In genomic region chr2:43484323-43484930, GRCh38 we compare ENCODE assay signal across 1 cellular context.
TF ChIP-seq lines count a peak whose summit lies in the region.

No MANE protein-coding gene starts in this region.

TF ChIP-seq in K562, 482 proteins besides CTCF, POLR2A, EP300 and RAD21 (continued from another document):
- TF ChIP-seq ZBTB40 (IDR thresholded peaks at IDR 0.05) (peak; percentile 70; the same call in 1 of the 2 replicates), ZBTB40 (CRISPR knock-in tag; IDR thresholded peaks at IDR 0.05) (no peak), BRD9 (IDR thresholded peaks at IDR 0.05; ENCODE audit: low read depth, partially characterized antibody) (peak; percentile 11), THRAP3 (IDR thresholded peaks at IDR 0.05; ENCODE audit: borderline replicate concordance) (no peak), ZNF830 (CRISPR knock-in tag; IDR thresholded peaks at IDR 0.05) (no peak), TOE1 (IDR thresholded peaks at IDR 0.05; ENCODE audit: borderline replicate concordance) (0 out of 2 replicates have a peak, but pooled peaks have one; percentile 5), TOE1 (CRISPR knock-in tag; IDR thresholded peaks at IDR 0.05; ENCODE audit: borderline replicate concordance, low read depth) (no peak), MTA2 (IDR thresholded peaks at IDR 0.05; ENCODE audit: low read depth) (no peak), MEF2A (IDR thresholded peaks at IDR 0.05; ENCODE audit: control insufficient read depth, low read depth, low read length) (no peak), BCOR (IDR thresholded peaks at IDR 0.05) (no peak), ZNF134 (CRISPR knock-in tag; conservative IDR thresholded peaks at IDR 0.05) (no peak), ZNF232 (CRISPR knock-in tag; IDR thresholded peaks at IDR 0.05) (no peak), POLR2G (IDR thresholded peaks at IDR 0.05; ENCODE audit: low read depth, low read length) (no peak), ZNF507 (tag; conservative IDR thresholded peaks at IDR 0.05) (no peak), ZFP91 (CRISPR knock-in tag; IDR thresholded peaks at IDR 0.05) (no peak), CAMTA2 (CRISPR knock-in tag; conservative IDR thresholded peaks at IDR 0.05) (no peak), POLR2H (tag; IDR thresholded peaks at IDR 0.05; ENCODE audit: low read depth) (0 out of 2 replicates have a peak, but pooled peaks have one; percentile 26), CSDE1 (IDR thresholded peaks at IDR 0.05) (no peak), SOX6 (IDR thresholded peaks at IDR 0.05) (no peak), ZNF696 (CRISPR knock-in tag; conservative IDR thresholded peaks at IDR 0.05) (no peak), ZNF197 (CRISPR knock-in tag; IDR thresholded peaks at IDR 0.05; ENCODE audit: low read depth) (no peak), ID3 (CRISPR knock-in tag; IDR thresholded peaks at IDR 0.05) (no peak), ID3 (tag; IDR thresholded peaks at IDR 0.05) (no peak), DNMT1 (IDR thresholded peaks at IDR 0.05) (no peak), SLC30A9 (CRISPR knock-in tag; IDR thresholded peaks at IDR 0.05) (no peak), XRCC3 (IDR thresholded peaks at IDR 0.05) (no peak), ZNF785 (CRISPR knock-in tag; IDR thresholded peaks at IDR 0.05) (no peak), SRF (CRISPR knock-in tag; IDR thresholded peaks at IDR 0.05) (no peak), SMARCB1 (IDR thresholded peaks at IDR 0.05; ENCODE audit: insufficient read length, low read depth) (no peak), ZNF324 (CRISPR knock-in tag; IDR thresholded peaks at IDR 0.05) (no peak), ZNF445 (CRISPR knock-in tag; IDR thresholded peaks at IDR 0.05; ENCODE audit: low read depth) (no peak), SFPQ (IDR thresholded peaks at IDR 0.05; ENCODE audit: low read depth, low read length) (no peak), NFXL1 (CRISPR knock-in tag; IDR thresholded peaks at IDR 0.05) (no peak), CREB3L1 (IDR thresholded peaks at IDR 0.05; ENCODE audit: borderline replicate concordance, low read depth) (no peak), SMC3 (conservative IDR thresholded peaks at IDR 0.05; ENCODE audit: insufficient read depth, low read depth, low read length) (peak; percentile 70), ZNF124 (CRISPR knock-in tag; IDR thresholded peaks at IDR 0.05) (no peak), CCAR2 (IDR thresholded peaks at IDR 0.05; ENCODE audit: low read depth, low read length) (no peak), ZFP1 (CRISPR knock-in tag; IDR thresholded peaks at IDR 0.05) (no peak)
- TF ChIP-seq, protein P1, sequence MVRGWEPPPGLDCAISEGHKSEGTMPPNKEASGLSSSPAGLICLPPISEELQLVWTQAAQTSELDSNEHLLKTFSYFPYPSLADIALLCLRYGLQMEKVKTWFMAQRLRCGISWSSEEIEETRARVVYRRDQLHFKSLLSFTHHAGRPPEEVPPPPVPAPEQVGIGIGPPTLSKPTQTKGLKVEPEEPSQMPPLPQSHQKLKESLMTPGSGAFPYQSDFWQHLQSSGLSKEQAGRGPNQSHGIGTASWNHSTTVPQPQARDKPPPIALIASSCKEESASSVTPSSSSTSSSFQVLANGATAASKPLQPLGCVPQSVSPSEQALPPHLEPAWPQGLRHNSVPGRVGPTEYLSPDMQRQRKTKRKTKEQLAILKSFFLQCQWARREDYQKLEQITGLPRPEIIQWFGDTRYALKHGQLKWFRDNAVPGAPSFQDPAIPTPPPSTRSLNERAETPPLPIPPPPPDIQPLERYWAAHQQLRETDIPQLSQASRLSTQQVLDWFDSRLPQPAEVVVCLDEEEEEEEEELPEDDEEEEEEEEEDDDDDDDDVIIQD (CRISPR knock-in tag; IDR thresholded peaks at IDR 0.05), result no peak
- TF ChIP-seq, protein P2, sequence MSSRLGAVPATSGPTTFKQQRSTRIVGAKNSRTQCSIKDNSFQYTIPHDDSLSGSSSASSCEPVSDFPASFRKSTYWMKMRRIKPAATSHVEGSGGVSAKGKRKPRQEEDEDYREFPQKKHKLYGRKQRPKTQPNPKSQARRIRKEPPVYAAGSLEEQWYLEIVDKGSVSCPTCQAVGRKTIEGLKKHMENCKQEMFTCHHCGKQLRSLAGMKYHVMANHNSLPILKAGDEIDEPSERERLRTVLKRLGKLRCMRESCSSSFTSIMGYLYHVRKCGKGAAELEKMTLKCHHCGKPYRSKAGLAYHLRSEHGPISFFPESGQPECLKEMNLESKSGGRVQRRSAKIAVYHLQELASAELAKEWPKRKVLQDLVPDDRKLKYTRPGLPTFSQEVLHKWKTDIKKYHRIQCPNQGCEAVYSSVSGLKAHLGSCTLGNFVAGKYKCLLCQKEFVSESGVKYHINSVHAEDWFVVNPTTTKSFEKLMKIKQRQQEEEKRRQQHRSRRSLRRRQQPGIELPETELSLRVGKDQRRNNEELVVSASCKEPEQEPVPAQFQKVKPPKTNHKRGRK (tag; IDR thresholded peaks at IDR 0.05), result no peak
- TF ChIP-seq, protein P3, sequence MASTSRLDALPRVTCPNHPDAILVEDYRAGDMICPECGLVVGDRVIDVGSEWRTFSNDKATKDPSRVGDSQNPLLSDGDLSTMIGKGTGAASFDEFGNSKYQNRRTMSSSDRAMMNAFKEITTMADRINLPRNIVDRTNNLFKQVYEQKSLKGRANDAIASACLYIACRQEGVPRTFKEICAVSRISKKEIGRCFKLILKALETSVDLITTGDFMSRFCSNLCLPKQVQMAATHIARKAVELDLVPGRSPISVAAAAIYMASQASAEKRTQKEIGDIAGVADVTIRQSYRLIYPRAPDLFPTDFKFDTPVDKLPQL (IDR thresholded peaks at IDR 0.05; ENCODE audit: extremely low read depth, insufficient read length), result no peak
- TF ChIP-seq, protein P4, sequence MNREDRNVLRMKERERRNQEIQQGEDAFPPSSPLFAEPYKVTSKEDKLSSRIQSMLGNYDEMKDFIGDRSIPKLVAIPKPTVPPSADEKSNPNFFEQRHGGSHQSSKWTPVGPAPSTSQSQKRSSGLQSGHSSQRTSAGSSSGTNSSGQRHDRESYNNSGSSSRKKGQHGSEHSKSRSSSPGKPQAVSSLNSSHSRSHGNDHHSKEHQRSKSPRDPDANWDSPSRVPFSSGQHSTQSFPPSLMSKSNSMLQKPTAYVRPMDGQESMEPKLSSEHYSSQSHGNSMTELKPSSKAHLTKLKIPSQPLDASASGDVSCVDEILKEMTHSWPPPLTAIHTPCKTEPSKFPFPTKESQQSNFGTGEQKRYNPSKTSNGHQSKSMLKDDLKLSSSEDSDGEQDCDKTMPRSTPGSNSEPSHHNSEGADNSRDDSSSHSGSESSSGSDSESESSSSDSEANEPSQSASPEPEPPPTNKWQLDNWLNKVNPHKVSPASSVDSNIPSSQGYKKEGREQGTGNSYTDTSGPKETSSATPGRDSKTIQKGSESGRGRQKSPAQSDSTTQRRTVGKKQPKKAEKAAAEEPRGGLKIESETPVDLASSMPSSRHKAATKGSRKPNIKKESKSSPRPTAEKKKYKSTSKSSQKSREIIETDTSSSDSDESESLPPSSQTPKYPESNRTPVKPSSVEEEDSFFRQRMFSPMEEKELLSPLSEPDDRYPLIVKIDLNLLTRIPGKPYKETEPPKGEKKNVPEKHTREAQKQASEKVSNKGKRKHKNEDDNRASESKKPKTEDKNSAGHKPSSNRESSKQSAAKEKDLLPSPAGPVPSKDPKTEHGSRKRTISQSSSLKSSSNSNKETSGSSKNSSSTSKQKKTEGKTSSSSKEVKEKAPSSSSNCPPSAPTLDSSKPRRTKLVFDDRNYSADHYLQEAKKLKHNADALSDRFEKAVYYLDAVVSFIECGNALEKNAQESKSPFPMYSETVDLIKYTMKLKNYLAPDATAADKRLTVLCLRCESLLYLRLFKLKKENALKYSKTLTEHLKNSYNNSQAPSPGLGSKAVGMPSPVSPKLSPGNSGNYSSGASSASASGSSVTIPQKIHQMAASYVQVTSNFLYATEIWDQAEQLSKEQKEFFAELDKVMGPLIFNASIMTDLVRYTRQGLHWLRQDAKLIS (CRISPR knock-in tag; IDR thresholded peaks at IDR 0.05), result no peak
